ENCODE assay signal across 15 cellular contexts in the genomic region with DNA sequence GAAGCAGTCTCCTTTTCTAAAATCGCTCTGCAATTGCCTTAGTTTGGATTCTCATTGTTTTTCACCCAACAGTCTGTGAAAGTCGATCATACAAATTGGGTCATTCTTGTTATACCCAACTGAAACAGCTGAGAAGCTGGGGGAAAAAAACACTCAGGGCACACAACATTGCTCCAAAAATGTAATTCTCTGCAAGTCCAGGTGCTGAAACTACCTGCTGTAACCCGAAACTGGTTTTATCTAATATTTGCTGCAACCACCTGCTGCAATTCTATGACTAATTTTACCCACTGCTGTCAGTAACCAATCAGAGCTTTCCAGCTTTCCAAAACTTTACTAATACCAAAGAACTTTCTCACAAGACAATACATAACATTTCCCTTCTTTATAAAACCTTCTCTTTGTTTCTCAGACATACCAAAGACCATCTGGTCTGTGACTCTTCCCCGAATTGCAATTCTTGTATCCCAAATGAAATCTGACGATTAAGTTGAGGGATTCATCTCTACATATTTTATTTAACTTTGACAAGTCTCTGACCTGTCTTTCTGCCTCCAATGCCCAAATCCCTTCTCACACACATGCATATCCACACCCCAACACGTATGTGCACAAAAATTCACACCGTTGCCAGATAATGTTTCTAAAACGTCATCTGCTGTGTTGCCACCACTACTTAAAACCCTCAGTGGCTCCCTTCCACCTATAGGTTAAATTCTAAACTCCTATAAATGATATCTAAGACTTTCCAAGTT.
A peak's percentile ranks its signal among the peaks of the same experiment; 100 is the strongest.
DNase-seq lines count a peak whose midpoint lies in the region; ATAC-seq, FAIRE-seq and TF ChIP-seq lines count a peak whose summit lies in the region.
"Had no signal": no experiment of that assay in that cellular context is flagged by ENCODE, and none has a peak within 500 bp of the region (broad histone marks: within the 10 kb centered on the region; RNA-seq: fewer than 3 reads in every experiment).

No MANE protein-coding gene starts in this region.

- peaks cover 2% of the 10 kb centered on the region for H3K27me3 Mint-ChIP-seq in endothelial cell (ENCODE audit: unreplicated experiment)

- DNase-seq in endothelial cell (ENCODE audit: low spot score): no peak
- no peak for DNase-seq in cerebellum (ENCODE audit: low spot score)
- no peak for DNase-seq in stimulated activated CD4-positive, alpha-beta T cell treated with anti-CD3 and anti-CD28 coated beads, Interleukin-2, amount 100 ng/mL, for 48 hours
- DNase-seq in frontal cortex (ENCODE audit: low spot score in 2 of 2): no peak
- DNase-seq: activated CD4-positive, alpha-beta memory T cell treated with anti-CD3 and anti-CD28 coated beads for 36 hours; DMS53; NCI-H2029; right lobe of liver; transverse colon had no signal

- H3K36me3 Mint-ChIP-seq in endothelial cell (ENCODE audit: low read depth, unreplicated experiment): peaks cover 2% of the 10 kb centered on the region
- H3K36me3 Mint-ChIP-seq: activated CD4-positive, alpha-beta memory T cell treated with anti-CD3 and anti-CD28 coated beads for 36 hours had no signal

- FAIRE-seq in frontal cortex (lab: Jason Lieb, UNC): no peak
- FAIRE-seq: islet of Langerhans had no signal

- H3K4me1 Mint-ChIP-seq in endothelial cell (ENCODE audit: unreplicated experiment): no peaks in the 10 kb centered on the region

- H3K9me3 Mint-ChIP-seq in endothelial cell (ENCODE audit: unreplicated experiment): no peaks in the 10 kb centered on the region

- no peak overlapping the region for H3K4me3 Mint-ChIP-seq in endothelial cell (ENCODE audit: unreplicated experiment)
- H3K4me3 Mint-ChIP-seq: activated CD4-positive, alpha-beta memory T cell treated with anti-CD3 and anti-CD28 coated beads for 36 hours; activated T-helper 1 cell treated with anti-CD3 and anti-CD28 coated beads, Interleukin-12 subunit alpha, Interleukin-12 subunit beta, Interleukin-2, Interleukin-4 antibody, amounts not matched to agents 30 ng/mL and 10 ng/mL and 1 ng/mL, durations not matched to agents 14 hours and 24 hours and 36 hours had no signal

- no peak for TF ChIP-seq CTCF in endothelial cell (IDR thresholded peaks at IDR 0.05; ENCODE audit: unreplicated experiment)

- peak; percentile 43 for ATAC-seq in GM18858 (IDR thresholded peaks at IDR 0.05; ENCODE audit: unreplicated experiment)
- ATAC-seq in GM21423 (IDR thresholded peaks at IDR 0.05; ENCODE audit: unreplicated experiment): peak; percentile 43
- ATAC-seq in HG03280 (IDR thresholded peaks at IDR 0.05; ENCODE audit: unreplicated experiment): peak; percentile 52
- no peak for ATAC-seq in GM21737 (IDR thresholded peaks at IDR 0.05; ENCODE audit: unreplicated experiment)
- ATAC-seq: right lobe of liver had no signal

- H3K27ac Mint-ChIP-seq in endothelial cell (ENCODE audit: unreplicated experiment): peak overlapping the region; percentile 11
- H3K27ac Mint-ChIP-seq: activated CD4-positive, alpha-beta memory T cell treated with anti-CD3 and anti-CD28 coated beads for 36 hours; activated T-helper 1 cell treated with anti-CD3 and anti-CD28 coated beads, Interleukin-12 subunit alpha, Interleukin-12 subunit beta, Interleukin-2, Interleukin-4 antibody, amounts not matched to agents 30 ng/mL and 10 ng/mL and 1 ng/mL, durations not matched to agents 14 hours and 24 hours and 36 hours had no signal
